8 cellular contexts compared by ENCODE assay signal in the genomic region with DNA sequence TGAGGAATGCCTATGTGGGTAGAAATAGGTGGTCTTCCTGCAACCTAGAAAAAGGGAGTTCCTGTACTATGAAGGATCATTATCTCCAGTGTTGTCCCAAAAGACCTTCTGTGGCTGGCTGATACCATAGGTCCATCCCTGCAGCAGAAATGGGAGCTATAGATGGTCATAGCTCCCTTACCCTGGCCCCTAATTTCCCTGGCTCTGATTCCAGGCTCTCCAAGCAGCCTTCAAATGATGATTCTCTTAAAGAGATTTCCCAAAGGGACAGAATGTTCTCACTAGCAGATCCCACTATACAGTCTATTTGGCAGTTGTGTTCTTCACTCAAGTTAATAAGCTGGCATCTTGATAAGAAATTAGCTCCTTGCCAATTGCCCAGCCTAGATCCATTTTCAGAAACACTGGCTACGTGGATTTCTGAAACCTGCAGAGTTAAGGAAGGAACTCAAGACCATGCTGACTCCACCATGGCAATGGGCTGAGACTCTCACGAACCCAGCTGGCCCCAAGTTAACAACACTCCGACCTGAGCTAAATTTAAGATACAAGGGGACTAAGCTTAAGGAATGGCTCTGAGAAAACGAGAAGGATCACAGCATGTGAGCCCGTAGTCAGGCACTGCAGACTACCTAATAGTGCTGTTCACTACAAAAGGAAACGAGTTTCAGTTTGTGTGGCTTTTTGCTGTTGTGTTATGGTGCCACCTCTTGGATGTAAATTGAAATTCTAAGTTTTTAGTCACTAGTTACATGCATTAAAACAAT. TPM values are rescaled to one million over a fixed set of nuclear protein-coding genes. Genes with fewer than 3 reads are reported as not detected.
DNase-seq lines count a peak whose midpoint lies in the region; ATAC-seq and TF ChIP-seq lines count a peak whose summit lies in the region.

No MANE protein-coding gene starts in this region.

- no peak overlapping the region for H3K14ac ChIP-seq in H9 (ENCODE audit: insufficient read depth, low read length)

- no peak overlapping the region for H2AK5ac ChIP-seq in H9 (ENCODE audit: insufficient read length, low read length)

- no peak overlapping the region for H3K23ac ChIP-seq in H9 (ENCODE audit: insufficient read length, low read depth, low read length)

- H3K27me3 Mint-ChIP-seq in H9 (ENCODE audit: low read depth) (peaks cover under 1% of the 10 kb centered on the region; the same call in 1 of the 2 replicates), endothelial cell (ENCODE audit: unreplicated experiment) (no peaks in the 10 kb centered on the region)

- no peaks in the 10 kb centered on the region for H3K79me2 ChIP-seq in H9 (ENCODE audit: insufficient read depth, low read length)

- H2BK15ac ChIP-seq in H9 (ENCODE audit: low read depth, low read length), result no peak overlapping the region

- no peak overlapping the region for H2BK120ac ChIP-seq in H9 (ENCODE audit: low read depth, low read length, poor library complexity, severe bottlenecking)

- no peak overlapping the region for H4K91ac ChIP-seq in H9 (ENCODE audit: insufficient read length, low read depth, low read length)

- H3K4me1 Mint-ChIP-seq in H9 (peaks cover 3 to 4% of the 10 kb centered on the region in 2 experiments; a peak in 2 of 4 replicates), endothelial cell (ENCODE audit: unreplicated experiment) (no peaks in the 10 kb centered on the region)

- H3K9ac ChIP-seq in H9 (ENCODE audit: extremely low read depth, insufficient read length, low read length) (no peak overlapping the region), mucosa of stomach (ENCODE audit: low read length) (peak overlapping the region; percentile 42)

- H3K9me3 Mint-ChIP-seq in H9 (peaks cover 0 to 5% of the 10 kb centered on the region in 2 experiments; a peak in 2 of 5 replicates), endothelial cell (ENCODE audit: unreplicated experiment) (no peaks in the 10 kb centered on the region)

- no peak overlapping the region for H3K18ac ChIP-seq in H9 (ENCODE audit: insufficient read length, low read depth, low read length)

- no peak overlapping the region for H2BK20ac ChIP-seq in H9 (ENCODE audit: low read depth, low read length, poor library complexity, severe bottlenecking)

- no peak overlapping the region for H4K8ac ChIP-seq in H9 (replicated peaks; ENCODE audit: insufficient read length, low read depth, low read length)

- H3K27me3 ChIP-seq in H9 (ENCODE audit: insufficient read depth, low read length) (no peaks in the 10 kb centered on the region), mucosa of stomach (ENCODE audit: control insufficient read depth, insufficient read depth, low read length) (no peaks in the 10 kb centered on the region)

- no peak overlapping the region for H2BK12ac ChIP-seq in H9 (ENCODE audit: insufficient read length, low read depth, low read length)

- H4K5ac ChIP-seq in H9 (ENCODE audit: insufficient read length, low read depth, low read length), result no peak overlapping the region

- H3K4me3 Mint-ChIP-seq in H9 (no peak overlapping the region), endothelial cell (ENCODE audit: unreplicated experiment) (no peak overlapping the region)

- peak overlapping the region; percentile 54 for H3K4me3 ChIP-seq in mucosa of stomach (ENCODE audit: low read length)

- H4K20me1 ChIP-seq in H9 (ENCODE audit: control insufficient read depth, insufficient read depth, insufficient read length), result no peaks in the 10 kb centered on the region

- WGBS in H9 (ENCODE audit: extremely low coverage, insufficient read length, low lambda C conversion rate), result no CpG with 5 or more reads among the region's 6 CpGs

- H3K9me3 ChIP-seq in H9 (ENCODE audit: control insufficient read depth, low read depth, low read length), result no peaks in the 10 kb centered on the region
- no peaks in the 10 kb centered on the region for H3K9me3 ChIP-seq in mucosa of stomach (ENCODE audit: control insufficient read depth, low read length)

- H3K36me3 ChIP-seq in mucosa of stomach (ENCODE audit: control insufficient read depth, insufficient read depth, low read length), result no peaks in the 10 kb centered on the region

- H2AFZ ChIP-seq in H9 (ENCODE audit: low read length), result no peak overlapping the region

- no peak overlapping the region for H3K4me2 ChIP-seq in H9 (ENCODE audit: insufficient read depth, insufficient read length, low read length)

- H3K36me3 Mint-ChIP-seq in H9 (ENCODE audit: insufficient read depth in 1 of 3, low read depth in 3 of 3) (peaks cover 3 to 6% (median 4%) of the 10 kb centered on the region in 3 experiments; a peak in 4 of 7 replicates), endothelial cell (ENCODE audit: low read depth, unreplicated experiment) (no peaks in the 10 kb centered on the region)

- H3K23me2 ChIP-seq in H9 (ENCODE audit: insufficient read length, low read depth, low read length, poor library complexity, severe bottlenecking), result no peaks in the 10 kb centered on the region

- ATAC-seq in HG03378 (IDR thresholded peaks at IDR 0.05; ENCODE audit: unreplicated experiment), result no peak

- no peak overlapping the region for H3K4ac ChIP-seq in H9 (ENCODE audit: low read depth, low read length)

- no peak overlapping the region for H3T11ph ChIP-seq in H9 (ENCODE audit: low read length)

- peak; percentile 69 for TF ChIP-seq CTCF in H9 (conservative IDR thresholded peaks at IDR 0.05)
- TF ChIP-seq CTCF in VCaP (conservative IDR thresholded peaks at IDR 0.05), result peak; percentile 93
- peak; percentile 39 for TF ChIP-seq CTCF in endothelial cell (IDR thresholded peaks at IDR 0.05; ENCODE audit: unreplicated experiment)

- H3K4me1 ChIP-seq in H9 (ENCODE audit: insufficient read depth, low read length) (no peaks in the 10 kb centered on the region), mucosa of stomach (ENCODE audit: control insufficient read depth, insufficient read depth, low read length) (no peaks in the 10 kb centered on the region)

- H2BK5ac ChIP-seq in H9 (ENCODE audit: insufficient read length, low read length), result no peak overlapping the region

- no peak overlapping the region for H3K27ac ChIP-seq in H9 (ENCODE audit: insufficient read length, low read depth, low read length)
- H3K27ac ChIP-seq in VCaP, result peak overlapping the region; percentile 81

- H3K56ac ChIP-seq in H9 (ENCODE audit: insufficient read length, low read depth, low read length), result no peak overlapping the region

- H3K27ac Mint-ChIP-seq in H9, result peak overlapping the region in 1 of 3 experiments; percentile 4; a peak in 1 of 7 replicates
- no peak overlapping the region for H3K27ac Mint-ChIP-seq in endothelial cell (ENCODE audit: unreplicated experiment)

- peak; percentile 27 for DNase-seq in activated T-cell treated with anti-CD3 and anti-CD28 coated beads, Interleukin-2, amount 50 U/mL, for 1 hour
- no peak for DNase-seq in activated T-cell treated with anti-CD3 and anti-CD28 coated beads for 4 hours
- DNase-seq in H9, result no peak
- DNase-seq in NCI-H1105 (lab: John Stamatoyannopoulos, UW), result peak; percentile 11
- DNase-seq in endothelial cell (ENCODE audit: low spot score), result no peak

- no peaks in the 10 kb centered on the region for H3K79me1 ChIP-seq in H9 (ENCODE audit: insufficient read depth, low read depth, low read length, poor library complexity, severe bottlenecking)

RNA-seq across cellular contexts. Expression of a gene that starts 11.4 kb away (rescaled TPM):
- 9.2 and 11.5 TPM in 2 replicates for total RNA-seq in H9 (2021)
- total RNA-seq in endothelial cell (ENCODE audit: unreplicated experiment), result 17.4 TPM

RNA-seq across cellular contexts. Expression of a gene that starts 14.1 kb away (rescaled TPM):
- total RNA-seq in H9 (2021) (35.8 and 35.9 TPM in 2 replicates), endothelial cell (ENCODE audit: unreplicated experiment) (23.6 TPM)

RNA-seq across cellular contexts. Expression of a gene that starts 47.6 kb away (rescaled TPM):
- total RNA-seq in H9 (2021) (12.8 and 14.2 TPM in 2 replicates), endothelial cell (ENCODE audit: unreplicated experiment) (3.0 TPM)

Comparison
In these comparisons a context has a peak if more than half of its experiments do, and no peak if none do; other contexts are left out.
1. DNase-seq: peak in activated T-cell treated with anti-CD3 and anti-CD28 coated beads, Interleukin-2, amount 50 U/mL, for 1 hour (single experiment) and NCI-H1105 (single experiment); none in activated T-cell treated with anti-CD3 and anti-CD28 coated beads for 4 hours (single experiment), H9 (single experiment) and endothelial cell (single experiment).
2. CTCF ChIP-seq: peak in every context shown above with its lines; median percentile 93 in VCaP; 69 in H9; 39 in endothelial cell.